Comparison of ENCODE assay signal across 8 cellular contexts in the genomic region with DNA sequence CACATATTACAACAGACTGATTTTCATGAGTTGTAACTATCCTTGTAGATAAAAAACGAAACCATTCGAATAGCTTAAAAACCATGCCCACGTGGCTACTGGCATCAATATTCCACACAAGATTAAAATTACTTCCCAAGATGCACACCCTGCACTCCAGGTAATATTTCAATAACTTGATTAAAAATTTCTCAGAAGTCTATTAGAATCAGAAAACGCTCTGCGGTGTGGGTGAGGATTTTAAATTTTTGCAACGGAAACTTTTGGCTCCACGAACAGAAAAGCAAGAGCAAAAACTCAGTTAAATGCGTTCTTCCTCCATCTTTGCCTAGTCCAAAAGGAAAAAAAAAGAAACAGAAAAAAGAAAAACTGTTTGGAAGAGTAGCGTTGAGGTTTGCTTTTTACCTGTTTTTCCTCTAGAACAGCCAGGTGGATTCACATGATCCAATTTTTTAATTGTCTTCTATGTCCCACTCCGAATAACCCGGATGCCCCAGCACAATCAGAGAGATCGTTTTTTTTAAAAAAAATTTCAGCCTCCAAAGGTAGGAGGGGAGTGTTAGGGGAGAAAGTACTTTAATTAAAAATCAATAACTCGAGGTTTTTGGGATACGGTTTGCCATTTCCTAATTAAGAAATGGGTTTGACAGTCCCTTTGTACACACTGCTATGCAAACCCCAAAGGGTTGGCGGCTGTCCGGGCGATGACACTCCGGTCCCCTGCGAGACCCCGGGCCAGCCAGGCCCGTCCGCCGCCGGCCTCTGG. TPM values are rescaled to one million over a fixed set of nuclear protein-coding genes. Genes with fewer than 3 reads are reported as not detected.
DNase-seq lines count a peak whose midpoint lies in the region; ATAC-seq, FAIRE-seq and TF ChIP-seq lines count a peak whose summit lies in the region.

No MANE protein-coding gene starts in this region.

- CTCF ChIA-PET in CD8-positive, alpha-beta T cell (lab: Charles Lee), result interaction anchor here (0.6 to 2.2 kb wide), 3 partner anchors 21 to 169 kb away, joined by 3 to 15 read pairs (median 3); partner anchors contain the start of gene CYB5B

- no peak for TF ChIP-seq POLR2A in transverse colon (IDR thresholded peaks at IDR 0.05)

- no peak for DNase-seq in CD8-positive, alpha-beta T cell
- no peak for DNase-seq in LNCaP clone FGC (ENCODE audit: low read depth)
- peak; percentile 24 for DNase-seq in bronchial epithelial cell (ENCODE audit: low read depth)
- no peak for DNase-seq in lung (ENCODE audit: low spot score)
- no peak for DNase-seq in transverse colon
- no peak for DNase-seq in GM13976 (ENCODE audit: low spot score)

- no peaks in the 10 kb centered on the region for H3K9me3 ChIP-seq in CD8-positive, alpha-beta T cell (ENCODE audit: low read length)
- H3K9me3 ChIP-seq in lung (ENCODE audit: control insufficient read depth in 2 of 2, insufficient read depth in 1 of 2, low read length in 1 of 2) (no peaks in the 10 kb centered on the region), transverse colon (no peaks in the 10 kb centered on the region)

- POLR2A ChIA-PET in CD8-positive, alpha-beta T cell (lab: Charles Lee), result interaction anchor here (0.7 to 1.4 kb wide), 4 partner anchors 10 to 140 kb away, joined by 3 to 6 read pairs (median 3); partner anchors contain the start of gene CYB5B

- peak overlapping the region; percentile 98 for H3K27ac Mint-ChIP-seq in CD8-positive, alpha-beta T cell

- WGBS in lung, 2 donors, result 3 to 4% methylated on average over 24 of the region's 24 CpGs
- WGBS in transverse colon (ENCODE audit: low coverage in 1 of 2), 2 donors, result 1 to 2% methylated on average over 14 to 24 of the region's 24 CpGs

- H3K4me3 ChIP-seq in CD8-positive, alpha-beta T cell (ENCODE audit: low read depth, low read length), result peak overlapping the region; percentile 77
- H3K4me3 ChIP-seq in LNCaP clone FGC (ENCODE audit: low read depth, low read length), result peak overlapping the region; percentile 85
- H3K4me3 ChIP-seq in bronchial epithelial cell (ENCODE audit: low read depth, low read length), result peak overlapping the region; percentile 89
- peak overlapping the region; percentile 78 for H3K4me3 ChIP-seq in lung
- peak overlapping the region; percentile 61 to 100 (median 94) for H3K4me3 ChIP-seq in transverse colon

- H3K4me3 Mint-ChIP-seq in CD8-positive, alpha-beta T cell, result peak overlapping the region; percentile 89

- peaks cover 7% of the 10 kb centered on the region for H3K36me3 Mint-ChIP-seq in CD8-positive, alpha-beta T cell

- peak overlapping the region; percentile 85 for H3K27ac ChIP-seq in CD8-positive, alpha-beta T cell (ENCODE audit: low read depth, low read length)
- H3K27ac ChIP-seq in lung (ENCODE audit: low read depth in 1 of 2, low read length in 1 of 2) (peak overlapping the region; percentile 99 to 100), transverse colon (peak overlapping the region; percentile 98 to 99 (median 98))

- FAIRE-seq in bronchial epithelial cell (lab: Jason Lieb, UNC), result no peak

- H3K4me1 Mint-ChIP-seq in CD8-positive, alpha-beta T cell (ENCODE audit: low read depth), result peaks cover 43% of the 10 kb centered on the region

- H3K27me3 Mint-ChIP-seq in CD8-positive, alpha-beta T cell (ENCODE audit: low read depth), result no peaks in the 10 kb centered on the region

- no peaks in the 10 kb centered on the region for H3K9me3 Mint-ChIP-seq in CD8-positive, alpha-beta T cell

- ATAC-seq in CD8-positive, alpha-beta T cell, result no peak
- ATAC-seq in lung (ENCODE audit: insufficient read depth, low FRiP score), result no peak
- no peak for ATAC-seq in HG02623 (IDR thresholded peaks at IDR 0.05; ENCODE audit: unreplicated experiment)
- ATAC-seq in GM18873 (IDR thresholded peaks at IDR 0.05; ENCODE audit: low FRiP score, unreplicated experiment), result no peak

- no peak for TF ChIP-seq CTCF in CD8-positive, alpha-beta T cell (IDR thresholded peaks at IDR 0.05)
- TF ChIP-seq CTCF in LNCaP clone FGC (IDR thresholded peaks at IDR 0.05; ENCODE audit: control insufficient read depth, extremely low read depth, insufficient read depth) (no peak), bronchial epithelial cell (IDR thresholded peaks at IDR 0.05; ENCODE audit: insufficient read depth, low read length, severe bottlenecking) (no peak), lung (IDR thresholded peaks at IDR 0.05; ENCODE audit: control extremely low read depth, extremely low read depth) (no peak), transverse colon (IDR thresholded peaks at IDR 0.05) (no peak), GM13976 (IDR thresholded peaks at IDR 0.05; ENCODE audit: borderline replicate concordance, control extremely low read depth, extremely low read depth, insufficient read depth, missing control alignments) (no peak)

- H3K27me3 ChIP-seq in CD8-positive, alpha-beta T cell (ENCODE audit: insufficient read depth, low read length), result no peaks in the 10 kb centered on the region
- no peaks in the 10 kb centered on the region for H3K27me3 ChIP-seq in bronchial epithelial cell (ENCODE audit: control insufficient read depth, insufficient read depth, low read length)
- H3K27me3 ChIP-seq in lung (ENCODE audit: control insufficient read depth, insufficient read depth), result no peaks in the 10 kb centered on the region
- H3K27me3 ChIP-seq in transverse colon, result no peaks in the 10 kb centered on the region

- TF ChIP-seq EP300 in transverse colon (IDR thresholded peaks at IDR 0.05; ENCODE audit: low read depth), result no peak

- H3K36me3 ChIP-seq in CD8-positive, alpha-beta T cell (ENCODE audit: insufficient read depth, low read length), result no peaks in the 10 kb centered on the region
- H3K36me3 ChIP-seq in bronchial epithelial cell (ENCODE audit: control insufficient read depth, insufficient read depth, low read length) (no peaks in the 10 kb centered on the region), lung (ENCODE audit: control insufficient read depth in 2 of 2, insufficient read depth in 2 of 2, low read length in 2 of 2) (peaks cover 0 to 1% of the 10 kb centered on the region in 2 donors), transverse colon (no peaks in the 10 kb centered on the region)

- intact Hi-C loops in CD8-positive, alpha-beta T cell (cut with DNase I, micrococcal nuclease), result loop anchor here (1.0 to 10.0 kb wide), 17 partner anchors 34 to 817 kb away; partner anchors contain the start of genes CYB5B (in 2 of the 2), SNTB2 (in 2 of the 2), CHTF8 (in 1 of the 2) and COG8 (in 1 of the 2)
- intact Hi-C loops in transverse colon (cut with DNase I; ENCODE audit: low total_unique reads), result loop anchor here (10.0 kb wide), 1 partner anchor 170 kb away; no protein-coding TSS in a partner anchor

- in situ Hi-C loops in transverse colon (cut with MboI; ENCODE audit: low pct_ligation_motif_present in 1 of 4, low pct_unique_long_range_greater_than_20kb in 1 of 4, low sequenced_read_pairs in 3 of 4) (no loop called here), GM13976 (cut with MboI; ENCODE audit: low sequenced_read_pairs, unreplicated experiment) (loop anchor here (10.0 kb wide), 1 partner anchor 170 kb away; no protein-coding TSS in a partner anchor)

- peaks cover 36% of the 10 kb centered on the region for H3K4me1 ChIP-seq in CD8-positive, alpha-beta T cell (ENCODE audit: insufficient read depth, low read length)
- peaks cover 3 to 11% of the 10 kb centered on the region in 2 donors for H3K4me1 ChIP-seq in lung (ENCODE audit: control insufficient read depth in 2 of 2, insufficient read depth in 2 of 2, low read length in 2 of 2)
- H3K4me1 ChIP-seq in transverse colon, result peaks cover 14 to 55% (median 36%) of the 10 kb centered on the region in 4 donors

RNA-seq across cellular contexts. Expression of gene NFAT5, which starts 0.7 kb away (rescaled TPM):
- total RNA-seq in CD8-positive, alpha-beta T cell, result 10 to 100 TPM; 22.0 to 27.6 TPM
- 8.8 and 11.1 TPM in 2 replicates for total RNA-seq in bronchial epithelial cell
- 100 to 1,000 TPM in 1 of 2 donors, 10 to 100 TPM in 1; 39.6 to 111 TPM for total RNA-seq in lung
- polyA plus RNA-seq in lung, result 1 to 10 TPM; 5.2 to 5.4 TPM
- total RNA-seq in transverse colon, result 100 to 1,000 TPM in 2 of 4 donors, 10 to 100 TPM in 2; 37.3 to 131 (median 88.8) TPM
